In genomic region chr14:61655777-61656176, GRCh38 we compare ENCODE assay signal across 22 cellular contexts.
"Had no signal": no experiment of that assay in that cellular context is flagged by ENCODE, and none has a peak within 500 bp of the region (broad histone marks: within the 10 kb centered on the region; RNA-seq: fewer than 3 reads in every experiment).

No MANE protein-coding gene starts in this region.

- H3K27me3 Mint-ChIP-seq: activated B cell treated with CpG ODN at 0.5 μM for 24 hours; stimulated activated naive CD8-positive, alpha-beta T cell treated with anti-CD3 and anti-CD28 coated beads, Interleukin-15, Interleukin-2, amounts not matched to agents 100 ng/mL and 50 ng/mL, for 24 hours had no signal

- H3K4me3 ChIP-seq: ovary, skin epidermis, uterus had no signal

- ATAC-seq: activated T-cell treated with anti-CD3 and anti-CD28 coated beads, Interleukin-2, amount 50 U/mL, for 72 hours; left cardiac atrium; left ventricle myocardium superior; sciatic nerve had no signal

- DNase-seq: activated B cell treated with CpG ODN at 0.5 μM for 24 hours; activated CD4-positive, alpha-beta T cell treated with anti-CD3 and anti-CD28 coated beads, Interleukin-2, amount 50 U/mL, for 4 hours; activated effector memory CD4-positive, alpha-beta T cell treated with Interleukin-2 at 50 U/mL for 16 hours; activated naive CD4-positive, alpha-beta T cell treated with anti-CD3 and anti-CD28 coated beads for 36 hours; activated T-cell treated with anti-CD3 and anti-CD28 coated beads for 4 hours; activated T-cell treated with anti-CD3 and anti-CD28 coated beads, Interleukin-2, amount 50 U/mL, for 72 hours; dermis blood vessel endothelial cell; effector CD4-positive, alpha-beta T cell; left cardiac atrium; left ventricle myocardium superior; nephron progenitor cell; ovary; stimulated activated CD4-positive, alpha-beta T cell treated with anti-CD3 and anti-CD28 coated beads, Interleukin-12 subunit alpha, Interleukin-12 subunit beta, amount 100 ng/mL, for 4 hours; stimulated activated CD4-positive, alpha-beta T cell treated with anti-CD3 and anti-CD28 coated beads, Interleukin-4, amount 100 ng/mL, for 1 hour; uterus had no signal

- H3K4me3 Mint-ChIP-seq: activated B cell treated with CpG ODN at 0.5 μM for 24 hours; activated naive CD4-positive, alpha-beta T cell treated with anti-CD3 and anti-CD28 coated beads for 36 hours; activated T-cell treated with anti-CD3 and anti-CD28 coated beads, Interleukin-2, amount 50 U/mL, for 72 hours; nephron progenitor cell; stimulated activated naive CD8-positive, alpha-beta T cell treated with anti-CD3 and anti-CD28 coated beads, Interleukin-15, Interleukin-2, amounts not matched to agents 100 ng/mL and 50 ng/mL, for 24 hours; type B pancreatic cell had no signal

- H3K27ac Mint-ChIP-seq: activated B cell treated with CpG ODN at 0.5 μM for 24 hours; activated naive CD4-positive, alpha-beta T cell treated with anti-CD3 and anti-CD28 coated beads for 36 hours; activated T-cell treated with anti-CD3 and anti-CD28 coated beads, Interleukin-2, amount 50 U/mL, for 72 hours; nephron progenitor cell; progenitor cell of endocrine pancreas; stimulated activated naive CD8-positive, alpha-beta T cell treated with anti-CD3 and anti-CD28 coated beads, Interleukin-15, Interleukin-2, amounts not matched to agents 100 ng/mL and 50 ng/mL, for 24 hours; type B pancreatic cell had no signal

- H3K27ac ChIP-seq: epithelial cell of prostate, neutrophil, ovary, skin epidermis, uterus had no signal

- H3K36me3 ChIP-seq: neutrophil, ovary, uterus had no signal

- H3K9me3 ChIP-seq: neutrophil, ovary, uterus had no signal

- H3K9me3 Mint-ChIP-seq: activated B cell treated with CpG ODN at 0.5 μM for 24 hours; activated naive CD4-positive, alpha-beta T cell treated with anti-CD3 and anti-CD28 coated beads for 36 hours; activated T-cell treated with anti-CD3 and anti-CD28 coated beads, Interleukin-2, amount 50 U/mL, for 72 hours; nephron progenitor cell; stimulated activated naive CD8-positive, alpha-beta T cell treated with anti-CD3 and anti-CD28 coated beads, Interleukin-15, Interleukin-2, amounts not matched to agents 100 ng/mL and 50 ng/mL, for 24 hours; type B pancreatic cell had no signal

- H3K27me3 ChIP-seq: neutrophil, ovary, uterus had no signal

- H3K36me3 Mint-ChIP-seq: type B pancreatic cell had no signal
